ENCODE assay signal across 8 cellular contexts in genomic region chr4:123390846-123391456, GRCh38. TPM values are rescaled to one million over a fixed set of nuclear protein-coding genes. Genes with fewer than 3 reads are reported as not detected.
DNase-seq lines count a peak whose midpoint lies in the region; ATAC-seq, FAIRE-seq and TF ChIP-seq lines count a peak whose summit lies in the region.
"Had no signal": no experiment of that assay in that cellular context is flagged by ENCODE, and none has a peak within 500 bp of the region (broad histone marks: within the 10 kb centered on the region; RNA-seq: fewer than 3 reads in every experiment).

No MANE protein-coding gene starts in this region.

- intact Hi-C loops in pancreas (cut with DNase I), result loop anchor here in 2 of 3 donors (10.0 kb wide), 2 partner anchors 264 to 654 kb away; no protein-coding TSS in a partner anchor

- no peaks in the 10 kb centered on the region for H3K9me3 ChIP-seq in pancreas

- ATAC-seq in pancreas, result peak in 3 of 4 donors; percentile 30 to 55 (median 51)
- no peak for ATAC-seq in GM21360 (IDR thresholded peaks at IDR 0.05; ENCODE audit: unreplicated experiment)
- no peak for ATAC-seq in GM19455 (IDR thresholded peaks at IDR 0.05; ENCODE audit: unreplicated experiment)

- TF ChIP-seq CTCF in GM12872 (IDR thresholded peaks at IDR 0.05; ENCODE audit: insufficient read depth, low read depth, low read length) (peak; percentile 35; the same call in 2 of the 3 replicates), brain microvascular endothelial cell (IDR thresholded peaks at IDR 0.05; ENCODE audit: low read depth, low read length, missing control alignments) (peak; percentile 28), pancreas (IDR thresholded peaks at IDR 0.05) (peak in 3 of 4 donors; percentile 20 to 30 (median 21))

- H3K4me3 ChIP-seq in brain microvascular endothelial cell (ENCODE audit: low read depth, low read length) (no peak overlapping the region), pancreas (no peak overlapping the region)

- H3K27me3 ChIP-seq in brain microvascular endothelial cell (replicated peaks), result no peaks in the 10 kb centered on the region
- H3K27me3 ChIP-seq in pancreas, result no peaks in the 10 kb centered on the region

- no peaks in the 10 kb centered on the region for H3K4me1 ChIP-seq in pancreas

- in situ Hi-C loops in brain microvascular endothelial cell (cut with HindIII; ENCODE audit: low pct_ligation_motif_present, low sequenced_read_pairs), result no loop called here

- 20 to 21% methylated on average over 3 of the region's 3 CpGs for WGBS in pancreas, 2 donors

- H3K27ac ChIP-seq in brain microvascular endothelial cell, result no peak overlapping the region
- H3K27ac ChIP-seq in pancreas, result no peak overlapping the region

- no peaks in the 10 kb centered on the region for H3K36me3 ChIP-seq in brain microvascular endothelial cell (replicated peaks)
- H3K36me3 ChIP-seq in pancreas, result no peaks in the 10 kb centered on the region

- peak; percentile 98 for FAIRE-seq in pancreas (lab: Jason Lieb, UNC)

- DNase-seq in M059J (ENCODE audit: low read depth), result peak; percentile 15
- DNase-seq in brain microvascular endothelial cell, result no peak
- DNase-seq in pancreas, result no peak
- DNase-seq in DMS79 treated with DMSO at 0.1 percent for 48 hours (lab: John Stamatoyannopoulos, UW), result no peak
- DNase-seq: midbrain had no signal

RNA-seq across cellular contexts. Expression of gene SPRY1, which starts 5.6 kb away (rescaled TPM):
- total RNA-seq in M059J (2014; rRNA removed; shearing (Covaris generic)), result 1.1 and 3.4 TPM in 2 replicates
- 10 to 100 TPM; 11.2 to 29.7 (median 21.5) TPM for total RNA-seq in pancreas
- polyA plus RNA-seq in pancreas, result 10 to 100 TPM; 10.1 to 13.9 TPM

Comparison
In these comparisons a context has a peak if more than half of its experiments do, and no peak if none do; other contexts are left out.
1. ATAC-seq: peak in pancreas (3 of 4); none in GM21360 (single experiment) and GM19455 (single experiment).
2. Peak in every context shown above with its lines, with median percentiles within 50 percentile points of each other: CTCF ChIP-seq.